Comparison of ENCODE assay signal across 1 cellular context in genomic region chr22:23608583-23608982, GRCh38.
TF ChIP-seq lines count a peak whose summit lies in the region.

No MANE protein-coding gene starts in this region.

TF ChIP-seq in liver, 16 proteins besides CTCF, POLR2A, EP300 and RAD21 (continued from another document):
- peak; percentile 89 for TF ChIP-seq REST (IDR thresholded peaks at IDR 0.05)
- TF ChIP-seq JUND (IDR thresholded peaks at IDR 0.05) = no peak
- no peak for TF ChIP-seq ZBTB33 (IDR thresholded peaks at IDR 0.05)
- TF ChIP-seq YY1 (IDR thresholded peaks at IDR 0.05) = no peak
